13 cellular contexts compared by ENCODE assay signal in the genomic region with DNA sequence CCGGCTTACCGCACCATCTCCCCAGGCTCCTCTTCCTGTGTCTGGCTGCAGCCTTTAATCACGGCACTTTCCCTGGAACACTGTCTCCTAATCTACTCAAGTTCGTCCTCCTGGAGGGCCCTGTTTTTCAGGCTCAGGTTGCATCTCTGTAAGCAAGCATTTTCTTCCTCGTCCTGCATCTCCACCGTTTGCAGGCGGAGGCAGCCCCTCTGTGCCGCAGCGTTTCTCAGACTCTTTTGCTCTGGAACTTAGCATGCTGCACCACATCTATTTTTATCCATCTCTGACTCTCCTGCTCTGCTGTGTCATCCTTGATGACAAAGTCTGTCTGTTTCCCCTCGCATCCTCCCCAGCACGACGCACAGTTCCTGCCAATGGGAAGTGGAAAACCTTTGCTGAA.
A peak's percentile ranks its signal among the peaks of the same experiment; 100 is the strongest.
DNase-seq lines count a peak whose midpoint lies in the region; ATAC-seq and TF ChIP-seq lines count a peak whose summit lies in the region.
"Had no signal": no experiment of that assay in that cellular context is flagged by ENCODE, and none has a peak within 500 bp of the region (broad histone marks: within the 10 kb centered on the region; RNA-seq: fewer than 3 reads in every experiment).

No MANE protein-coding gene starts in this region.

- H3K9me3 Mint-ChIP-seq in WTC11, result no peaks in the 10 kb centered on the region
- H3K9me3 Mint-ChIP-seq: activated naive CD8-positive, alpha-beta T cell treated with anti-CD3 and anti-CD28 coated beads, Interleukin-2, amount 10 ng/mL, durations not matched to agents 7 days and 5 days; dendritic cell treated with granulocyte-macrophage colony-stimulating factor and Interleukin-4, amounts not matched to agents 40 ng/mL and 50 ng/mL, for 4 days had no signal

- CTCF ChIA-PET in WTC11 (lab: Charles Lee), result no interaction called here

- ATAC-seq in WTC11, result peak; percentile 74

- no peaks in the 10 kb centered on the region for H3K36me3 Mint-ChIP-seq in WTC11
- H3K36me3 Mint-ChIP-seq: activated naive CD8-positive, alpha-beta T cell treated with anti-CD3 and anti-CD28 coated beads, Interleukin-2, amount 10 ng/mL, durations not matched to agents 7 days and 5 days; IgD-negative memory B cell had no signal

- H3K27me3 Mint-ChIP-seq in WTC11 (ENCODE audit: low read depth), result no peaks in the 10 kb centered on the region

- DNase-seq in NCI-H2107 treated with DMSO at 0.1 percent for 48 hours (lab: John Stamatoyannopoulos, UW; ENCODE audit: unreplicated experiment) (peak; percentile 70), NCI-H2107 (lab: John Stamatoyannopoulos, UW) (no peak), WTC11 (ENCODE audit: low spot score) (no peak), iPS-NIHi7 (ENCODE audit: extremely low spot score) (peak; percentile 16), superior temporal gyrus (ENCODE audit: extremely low spot score) (peak; percentile 71), NCI-H526 (lab: John Stamatoyannopoulos, UW) (no peak), NCI-H2081 treated with DMSO at 0.1 percent for 48 hours (lab: John Stamatoyannopoulos, UW) (no peak), HuH-7.5 (ENCODE audit: low spot score) (no peak)
- DNase-seq: activated naive CD8-positive, alpha-beta T cell treated with anti-CD3 and anti-CD28 coated beads, Interleukin-2, amount 10 ng/mL, durations not matched to agents 7 days and 5 days; activated T-cell treated with anti-CD3 and anti-CD28 coated beads for 4 hours; Caco-2 had no signal

- H3K4me1 Mint-ChIP-seq in WTC11, result peaks cover 30% of the 10 kb centered on the region
- H3K4me1 Mint-ChIP-seq: activated naive CD8-positive, alpha-beta T cell treated with anti-CD3 and anti-CD28 coated beads, Interleukin-2, amount 10 ng/mL, durations not matched to agents 7 days and 5 days; IgD-negative memory B cell had no signal

- POLR2A ChIA-PET in WTC11 (lab: Charles Lee), result no interaction called here

- peak overlapping the region; percentile 77 for H3K27ac Mint-ChIP-seq in WTC11
- H3K27ac Mint-ChIP-seq: activated naive CD8-positive, alpha-beta T cell treated with anti-CD3 and anti-CD28 coated beads, Interleukin-2, amount 10 ng/mL, durations not matched to agents 7 days and 5 days; dendritic cell treated with granulocyte-macrophage colony-stimulating factor and Interleukin-4, amounts not matched to agents 40 ng/mL and 50 ng/mL, for 4 days; IgD-negative memory B cell had no signal

- no peak overlapping the region for H3K4me3 Mint-ChIP-seq in WTC11
- H3K4me3 Mint-ChIP-seq: activated naive CD8-positive, alpha-beta T cell treated with anti-CD3 and anti-CD28 coated beads, Interleukin-2, amount 10 ng/mL, durations not matched to agents 7 days and 5 days; dendritic cell treated with granulocyte-macrophage colony-stimulating factor and Interleukin-4, amounts not matched to agents 40 ng/mL and 50 ng/mL, for 4 days; IgD-negative memory B cell had no signal

- TF ChIP-seq CTCF in WTC11 (IDR thresholded peaks at IDR 0.05), result no peak

TF ChIP-seq in WTC11, 78 proteins besides CTCF, POLR2A, EP300 and RAD21:
- TF ChIP-seq NFE2L1 (CRISPR knock-in tag; IDR thresholded peaks at IDR 0.05) (no peak), ZNF423 (CRISPR knock-in tag; IDR thresholded peaks at IDR 0.05) (no peak)

Comparison
In these comparisons a context has a peak if more than half of its experiments do, and no peak if none do; other contexts are left out.
1. DNase-seq: peak in NCI-H2107 treated with DMSO at 0.1 percent for 48 hours (single experiment), iPS-NIHi7 (single experiment) and superior temporal gyrus (single experiment); none in NCI-H2107 (single experiment), WTC11 (single experiment), NCI-H526 (0 of 2), NCI-H2081 treated with DMSO at 0.1 percent for 48 hours (single experiment) and HuH-7.5 (single experiment).